In the genomic region with DNA sequence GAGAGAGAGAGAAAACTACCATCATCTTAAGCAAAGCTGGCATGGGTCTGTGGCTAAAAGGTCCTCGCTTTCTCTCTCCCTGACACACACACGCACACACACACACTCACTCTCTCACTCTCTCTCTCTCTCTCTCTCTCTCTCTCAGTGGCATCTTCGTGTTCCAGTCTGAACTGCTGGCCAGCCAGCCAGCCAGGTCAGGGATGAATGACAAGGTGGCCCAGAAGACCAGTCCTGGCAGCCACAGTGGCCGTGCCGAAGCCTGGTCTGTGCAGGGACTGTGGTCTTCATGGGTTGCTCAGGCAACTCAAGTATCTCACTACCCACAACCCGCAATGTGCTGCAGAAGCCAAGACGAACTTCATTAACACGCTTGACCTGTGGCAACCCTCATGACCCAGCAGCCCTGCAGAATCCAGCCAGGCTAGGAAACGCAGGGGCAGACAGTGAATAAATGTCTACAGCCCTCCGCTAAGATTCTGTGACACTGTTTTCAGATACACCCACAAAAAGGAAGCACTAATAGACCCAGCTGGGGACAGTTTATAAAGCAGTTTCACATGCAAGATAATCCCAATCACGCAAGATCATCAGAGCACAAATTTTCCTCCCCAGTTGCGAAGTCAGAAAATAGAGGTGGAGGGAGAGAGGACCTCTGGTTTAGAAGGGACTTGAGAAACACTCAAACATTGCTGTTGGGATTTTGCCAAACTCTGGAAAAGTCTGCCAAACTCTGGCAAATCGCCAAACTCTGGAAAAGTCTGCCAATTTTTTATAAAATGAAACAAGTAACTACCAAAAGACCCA, we compare ENCODE assay signal across 9 cellular contexts.
DNase-seq lines count a peak whose midpoint lies in the region; ATAC-seq, FAIRE-seq and TF ChIP-seq lines count a peak whose summit lies in the region.
"Had no signal": no experiment of that assay in that cellular context is flagged by ENCODE, and none has a peak within 500 bp of the region (broad histone marks: within the 10 kb centered on the region; RNA-seq: fewer than 3 reads in every experiment).

No MANE protein-coding gene starts in this region.

- TF ChIP-seq CTCF in H1 (IDR thresholded peaks at IDR 0.05; ENCODE audit: control extremely low read depth in 1 of 3, insufficient read depth in 1 of 3, low read depth in 1 of 3, low read length in 3 of 3), result no peak

- H3K4me3 ChIP-seq in H1 (ENCODE audit: extremely low read depth in 1 of 4, insufficient read depth in 2 of 4, low read depth in 3 of 4, low read length in 4 of 4) (no peak overlapping the region), trophoblast cell (ENCODE audit: low read depth, low read length) (no peak overlapping the region)
- H3K4me3 ChIP-seq: ovary had no signal

- no peak for TF ChIP-seq POLR2A in H1 (IDR thresholded peaks at IDR 0.05; ENCODE audit: control extremely low read depth in 1 of 2, low read depth in 2 of 2, low read length in 2 of 2)

- no peak overlapping the region for H2AK5ac ChIP-seq in H1 (ENCODE audit: low read depth, low read length)
- H2AK5ac ChIP-seq in trophoblast cell (ENCODE audit: low read length), result no peak overlapping the region

- H2AFZ ChIP-seq in H1 (ENCODE audit: low read length) (no peak overlapping the region), trophoblast cell (ENCODE audit: insufficient read depth, low read length, poor library complexity) (no peak overlapping the region)

- no peak for TF ChIP-seq EP300 in H1 (IDR thresholded peaks at IDR 0.05; ENCODE audit: borderline replicate concordance in 1 of 2, low read depth in 2 of 2, low read length in 2 of 2)

- H4K8ac ChIP-seq in H1 (ENCODE audit: extremely low read depth, insufficient read depth, low read length) (no peak overlapping the region), trophoblast cell (ENCODE audit: low read depth, low read length) (no peak overlapping the region)

- POLR2A ChIA-PET in H1 (lab: Charles Lee; ENCODE audit: partially characterized antibody), result interaction anchor here (1.0 to 1.1 kb wide), 2 partner anchors 66 to 338 kb away, joined by 3 read pairs; a partner anchor contains a TSS

- no peak overlapping the region for H3K9ac ChIP-seq in H1 (replicated peaks in 1 of 4; ENCODE audit: extremely low read depth in 1 of 4, low read depth in 3 of 4, low read length in 3 of 4)
- no peak overlapping the region for H3K9ac ChIP-seq in trophoblast cell (ENCODE audit: low read length)

- no peak for FAIRE-seq in H1 (lab: Jason Lieb, UNC)

- DNase-seq in GM03348 (ENCODE audit: low spot score) (peak; percentile 36), NCI-H2029 (lab: John Stamatoyannopoulos, UW) (peak; percentile 47), H1 (ENCODE audit: low read depth in 1 of 2, low spot score in 2 of 2) (no peak), trophoblast cell (peak; percentile 43 to 58), hepatic stellate cell (ENCODE audit: low spot score) (no peak), mesenteric fat pad (ENCODE audit: low spot score) (no peak), islet precursor cell (no peak)

- H2BK120ac ChIP-seq in H1 (replicated peaks; ENCODE audit: low read depth, low read length) (no peak overlapping the region), trophoblast cell (ENCODE audit: insufficient read depth, low read length, poor library complexity) (no peak overlapping the region)

- 85% methylated on average over 13 of the region's 13 CpGs; no CpG with 5 or more reads in 1 of the 2 experiments for WGBS in H1 (ENCODE audit: extremely low coverage in 1 of 2, insufficient coverage in 1 of 2, insufficient read length in 1 of 2, insufficient replicate concordance in 2 of 2, low coverage in 1 of 2, low lambda C conversion rate in 2 of 2, missing lambda C conversion rate in 1 of 2), 2 experiments
- WGBS in trophoblast cell (ENCODE audit: extremely low coverage, insufficient coverage, insufficient read length), result no CpG with 5 or more reads among the region's 13 CpGs

- CTCF ChIA-PET in H1 (lab: Charles Lee; ENCODE audit: partially characterized antibody), result interaction anchor here (0.6 to 1.3 kb wide), 11 partner anchors 16 to 499 kb away, joined by 3 to 5 read pairs (median 3); no protein-coding TSS in a partner anchor

- H3K23me2 ChIP-seq in H1 (ENCODE audit: low read depth, low read length), result no peaks in the 10 kb centered on the region

- peaks cover 5% of the 10 kb centered on the region for H3K79me1 ChIP-seq in H1 (ENCODE audit: low read depth, low read length)
- H3K79me1 ChIP-seq in trophoblast cell (ENCODE audit: low read length), result peaks cover 2% of the 10 kb centered on the region

- H3K18ac ChIP-seq in H1 (ENCODE audit: extremely low read depth, low read length) (no peak overlapping the region), trophoblast cell (ENCODE audit: low read length) (no peak overlapping the region)

- H3K9me3 ChIP-seq in H1 (ENCODE audit: insufficient read depth in 2 of 2, low read depth in 1 of 2, low read length in 1 of 2) (no peaks in the 10 kb centered on the region), trophoblast cell (ENCODE audit: insufficient read depth, low read depth, low read length) (no peaks in the 10 kb centered on the region)
- H3K9me3 ChIP-seq: ovary had no signal

- peaks cover 0 to 68% of the 10 kb centered on the region in 2 experiments; a peak in 2 of 4 replicates for H3K79me2 ChIP-seq in H1 (ENCODE audit: control insufficient read depth in 1 of 2, insufficient read depth in 2 of 2, low read length in 2 of 2)
- H3K79me2 ChIP-seq in trophoblast cell (ENCODE audit: control insufficient read depth, insufficient read depth, low read length, poor library complexity), result no peaks in the 10 kb centered on the region

- H3K4ac ChIP-seq in H1 (replicated peaks; ENCODE audit: insufficient read length, low read depth, low read length) (no peak overlapping the region), trophoblast cell (ENCODE audit: low read depth, low read length) (no peak overlapping the region)

- H2BK20ac ChIP-seq in H1 (ENCODE audit: low read length), result no peak overlapping the region

- no peak overlapping the region for H4K91ac ChIP-seq in H1 (replicated peaks; ENCODE audit: insufficient read length, low read length)
- H4K91ac ChIP-seq in trophoblast cell (ENCODE audit: low read depth, low read length), result no peak overlapping the region

- H2BK12ac ChIP-seq in H1 (ENCODE audit: low read depth, low read length) (no peak overlapping the region), trophoblast cell (ENCODE audit: low read length) (no peak overlapping the region)

- no peak overlapping the region for H3K27ac ChIP-seq in H1 (ENCODE audit: low read depth, low read length)
- H3K27ac ChIP-seq in trophoblast cell (ENCODE audit: low read depth, low read length), result no peak overlapping the region
- H3K27ac ChIP-seq: ovary had no signal

- H3K56ac ChIP-seq in H1 (replicated peaks; ENCODE audit: insufficient read length, low read depth, low read length), result no peak overlapping the region

- H3K27me3 ChIP-seq in H1 (replicated peaks in 1 of 4; ENCODE audit: control insufficient read depth in 3 of 4, extremely low read depth in 1 of 4, insufficient read depth in 3 of 4, low read length in 3 of 4) (no peaks in the 10 kb centered on the region), trophoblast cell (ENCODE audit: insufficient read depth, low read length) (no peaks in the 10 kb centered on the region)
- H3K27me3 ChIP-seq: ovary had no signal

- H3K4me2 ChIP-seq in H1 (ENCODE audit: insufficient read depth in 1 of 2, low read depth in 2 of 2, low read length in 2 of 2) (no peak overlapping the region), trophoblast cell (ENCODE audit: low read length) (no peak overlapping the region)

- no peak overlapping the region for H3K14ac ChIP-seq in H1 (ENCODE audit: insufficient read length)
- no peak overlapping the region for H3K14ac ChIP-seq in trophoblast cell (ENCODE audit: low read length)

- ATAC-seq in GM21576 (IDR thresholded peaks at IDR 0.05; ENCODE audit: unreplicated experiment), result no peak

- H3K23ac ChIP-seq in H1 (ENCODE audit: insufficient read length), result no peak overlapping the region
- H3K23ac ChIP-seq in trophoblast cell (ENCODE audit: low read length), result no peak overlapping the region

- no peak overlapping the region for H4K12ac ChIP-seq in trophoblast cell (ENCODE audit: low read depth, low read length)

- H4K5ac ChIP-seq in H1 (ENCODE audit: insufficient read length, low read depth, low read length), result no peak overlapping the region

- peaks cover 2 to 5% of the 10 kb centered on the region in 2 experiments for H4K20me1 ChIP-seq in H1 (replicated peaks in 1 of 2; ENCODE audit: control insufficient read depth in 1 of 2, insufficient read depth in 2 of 2, low read length in 2 of 2)

- H2BK5ac ChIP-seq in H1 (ENCODE audit: low read depth, low read length) (0 out of 2 replicates have a peak overlapping the region, but pooled peaks have one; percentile 14), trophoblast cell (ENCODE audit: low read depth, low read length, poor library complexity) (no peak overlapping the region)

- H3K36me3 ChIP-seq in H1 (ENCODE audit: control insufficient read depth in 2 of 4, insufficient read depth in 4 of 4, low read length in 3 of 4) (no peaks in the 10 kb centered on the region), trophoblast cell (ENCODE audit: control insufficient read depth in 1 of 2, insufficient read depth in 2 of 2, low read length in 2 of 2) (peaks cover 0 to 3% of the 10 kb centered on the region in 2 experiments)
- H3K36me3 ChIP-seq: ovary had no signal

- no peak overlapping the region for H2BK15ac ChIP-seq in H1 (ENCODE audit: low read length)

- H3K4me1 ChIP-seq in H1 (replicated peaks in 1 of 4; ENCODE audit: control insufficient read depth in 3 of 4, insufficient read depth in 4 of 4, low read length in 3 of 4), result peaks cover 0 to 9% (median 3%) of the 10 kb centered on the region in 4 experiments; a peak in 3 of 7 replicates
- peaks cover 3 to 11% of the 10 kb centered on the region in 2 experiments for H3K4me1 ChIP-seq in trophoblast cell (ENCODE audit: control insufficient read depth in 1 of 2, insufficient read depth in 2 of 2, low read length in 2 of 2)

- TF ChIP-seq RAD21 in H1 (IDR thresholded peaks at IDR 0.05 in 1 of 2, conservative IDR thresholded peaks at IDR 0.05 in 1 of 2; ENCODE audit: low read depth in 2 of 2, low read length in 2 of 2), result no peak

TF ChIP-seq in H1, 55 proteins besides CTCF, POLR2A, EP300 and RAD21 (continues in another document):
- TF ChIP-seq JUN (IDR thresholded peaks at IDR 0.05; ENCODE audit: low read depth, low read length) (no peak), BACH1 (IDR thresholded peaks at IDR 0.05; ENCODE audit: low read length) (no peak), CHD2 (IDR thresholded peaks at IDR 0.05; ENCODE audit: low read length) (no peak), SUZ12 (IDR thresholded peaks at IDR 0.05; ENCODE audit: low read length) (no peak), SIRT6 (IDR thresholded peaks at IDR 0.05; ENCODE audit: low read length) (no peak), CTBP2 (IDR thresholded peaks at IDR 0.05; ENCODE audit: borderline replicate concordance, insufficient read depth, insufficient read length, low read length) (no peak), TAF7 (optimal IDR thresholded peaks at IDR 0.05; ENCODE audit: borderline replicate concordance, low read depth, low read length) (no peak)

Comparison
In these comparisons a context has a peak if more than half of its experiments do, and no peak if none do; other contexts are left out.
1. DNase-seq: peak in GM03348 (single experiment), NCI-H2029 (single experiment) and trophoblast cell (2 of 2); none in H1 (0 of 2), hepatic stellate cell (single experiment), mesenteric fat pad (single experiment) and islet precursor cell (single experiment).